28 cellular contexts compared by ENCODE assay signal in genomic region chr16:4336701-4337539, GRCh38. TPM values are rescaled to one million over a fixed set of nuclear protein-coding genes. Genes with fewer than 3 reads are reported as not detected.
"Had no signal": no experiment of that assay in that cellular context is flagged by ENCODE, and none has a peak within 500 bp of the region (broad histone marks: within the 10 kb centered on the region; RNA-seq: fewer than 3 reads in every experiment).

No MANE protein-coding gene starts in this region.

- H3K4me3 Mint-ChIP-seq: activated CD4-positive, alpha-beta memory T cell treated with anti-CD3 and anti-CD28 coated beads, Interleukin-2, amount 10 ng/mL, durations not matched to agents 7 days and 5 days; activated CD4-positive, alpha-beta T cell treated with anti-CD3 and anti-CD28 coated beads, Interleukin-2, amount 10 ng/mL, durations not matched to agents 7 days and 5 days; activated T-cell treated with anti-CD3 and anti-CD28 coated beads, Interleukin-2, amount 50 U/mL, for 24 hours; central memory CD8-positive, alpha-beta T cell; dendritic cell treated with granulocyte-macrophage colony-stimulating factor and Interleukin-4, amounts not matched to agents 40 ng/mL and 50 ng/mL, for 4 days; naive B cell had no signal

- ATAC-seq: activated CD4-positive, CD25-positive, alpha-beta regulatory T cell treated with anti-CD3 and anti-CD28 coated beads, Interleukin-2, amount 50 U/mL, for 24 hours; foreskin keratinocyte had no signal

- H3K9me3 ChIP-seq: breast epithelium, esophagus muscularis mucosa, heart left ventricle, left lung, psoas muscle, spleen, thoracic aorta, uterus had no signal

- H3K27me3 ChIP-seq: breast epithelium, esophagus muscularis mucosa, foreskin keratinocyte, heart left ventricle, left lung, uterus had no signal

- H3K4me3 ChIP-seq: breast epithelium, esophagus muscularis mucosa, heart left ventricle, left lung, psoas muscle, spleen, thoracic aorta, uterus had no signal

- H2AFZ ChIP-seq: parathyroid adenoma had no signal

- H3K4me1 ChIP-seq: breast epithelium, foreskin keratinocyte, parathyroid adenoma, psoas muscle had no signal

- H3K9me3 Mint-ChIP-seq: activated CD4-positive, alpha-beta memory T cell treated with anti-CD3 and anti-CD28 coated beads, Interleukin-2, amount 10 ng/mL, durations not matched to agents 7 days and 5 days; activated CD4-positive, alpha-beta T cell treated with anti-CD3 and anti-CD28 coated beads, Interleukin-2, amount 10 ng/mL, durations not matched to agents 7 days and 5 days; activated T-cell treated with anti-CD3 and anti-CD28 coated beads, Interleukin-2, amount 50 U/mL, for 24 hours; central memory CD8-positive, alpha-beta T cell; dendritic cell treated with granulocyte-macrophage colony-stimulating factor and Interleukin-4, amounts not matched to agents 40 ng/mL and 50 ng/mL, for 4 days; naive B cell had no signal

- H3K27me3 Mint-ChIP-seq: activated CD4-positive, alpha-beta T cell treated with anti-CD3 and anti-CD28 coated beads, Interleukin-2, amount 10 ng/mL, durations not matched to agents 7 days and 5 days; activated T-cell treated with anti-CD3 and anti-CD28 coated beads, Interleukin-2, amount 50 U/mL, for 24 hours; central memory CD8-positive, alpha-beta T cell; naive B cell had no signal

- H3K36me3 Mint-ChIP-seq: naive B cell had no signal

- H3K9ac ChIP-seq: parathyroid adenoma had no signal

- H3K27ac Mint-ChIP-seq: activated CD4-positive, alpha-beta memory T cell treated with anti-CD3 and anti-CD28 coated beads, Interleukin-2, amount 10 ng/mL, durations not matched to agents 7 days and 5 days; activated CD4-positive, alpha-beta T cell treated with anti-CD3 and anti-CD28 coated beads, Interleukin-2, amount 10 ng/mL, durations not matched to agents 7 days and 5 days; activated T-cell treated with anti-CD3 and anti-CD28 coated beads, Interleukin-2, amount 50 U/mL, for 24 hours; dendritic cell treated with granulocyte-macrophage colony-stimulating factor and Interleukin-4, amounts not matched to agents 40 ng/mL and 50 ng/mL, for 4 days; naive B cell had no signal

- DNase-seq: activated CD4-positive, alpha-beta memory T cell treated with anti-CD3 and anti-CD28 coated beads, Interleukin-2, amount 10 ng/mL, durations not matched to agents 7 days and 5 days; activated CD4-positive, alpha-beta T cell treated with anti-CD3 and anti-CD28 coated beads, Interleukin-2, amount 10 ng/mL, durations not matched to agents 7 days and 5 days; activated CD8-positive, alpha-beta memory T cell treated with anti-CD3 and anti-CD28 coated beads, Interleukin-2, amount 50 U/mL, for 48 hours; activated gamma-delta T cell; activated naive CD4-positive, alpha-beta T cell treated with anti-CD3 and anti-CD28 coated beads, Interleukin-2, amount 50 U/mL, for 16 hours; activated T-cell treated with anti-CD3 and anti-CD28 coated beads, Interleukin-2, amount 50 U/mL, for 24 hours; amniotic stem cell; foreskin keratinocyte; heart left ventricle; hypothalamus; kidney glomerular epithelial cell; left lung; naive B cell; nucleus accumbens; spleen; stimulated activated naive CD4-positive, alpha-beta T cell treated with Interleukin-2 at 50 U/mL for 16 hours; T-helper 2 cell; trophoblast cell; uterus had no signal

- H3K4me1 Mint-ChIP-seq: activated CD4-positive, alpha-beta memory T cell treated with anti-CD3 and anti-CD28 coated beads, Interleukin-2, amount 10 ng/mL, durations not matched to agents 7 days and 5 days; activated CD4-positive, alpha-beta T cell treated with anti-CD3 and anti-CD28 coated beads, Interleukin-2, amount 10 ng/mL, durations not matched to agents 7 days and 5 days; central memory CD8-positive, alpha-beta T cell; naive B cell had no signal

- H3K36me3 ChIP-seq: breast epithelium, uterus had no signal

- H3K27ac ChIP-seq: breast epithelium, esophagus muscularis mucosa, foreskin keratinocyte, heart left ventricle, parathyroid adenoma, psoas muscle, spleen, thoracic aorta, uterus, VCaP had no signal

RNA-seq across cellular contexts. Expression of gene VASN, which starts 34.7 kb away (rescaled TPM):
- total RNA-seq: activated CD4-positive, alpha-beta T cell treated with anti-CD3 and anti-CD28 coated beads, Interleukin-2, amount 10 ng/mL, durations not matched to agents 7 days and 5 days had no signal
